Comparison of ENCODE assay signal across 8 cellular contexts in the genomic region with DNA sequence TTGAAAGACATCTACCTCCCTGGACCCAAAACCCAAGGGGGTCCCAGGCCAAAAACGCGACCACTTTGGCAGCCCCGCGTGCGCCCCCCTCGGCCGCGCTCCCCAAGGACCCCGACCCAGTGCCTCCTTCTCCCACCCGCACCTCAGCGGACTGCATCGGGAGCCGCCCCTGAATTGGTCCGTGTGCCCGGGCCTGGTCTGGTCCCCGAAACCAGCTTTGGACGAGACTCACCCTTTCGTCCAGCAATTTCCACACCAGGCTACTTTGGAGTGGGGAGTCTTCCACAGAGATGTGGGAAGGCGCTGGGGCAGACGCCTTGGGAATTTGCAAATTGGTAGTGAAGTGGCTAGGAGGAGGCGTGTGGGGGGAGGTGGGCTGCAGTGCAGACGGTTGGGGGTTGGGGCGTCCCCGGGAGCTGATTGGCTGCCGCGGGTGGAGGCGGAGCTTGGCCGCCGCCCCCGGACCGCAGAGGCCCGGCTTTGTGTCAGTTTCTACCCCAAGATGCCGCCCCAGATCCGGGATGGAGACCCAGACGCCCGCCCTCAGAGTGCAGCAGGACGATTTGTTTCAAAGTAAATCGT. TPM values are rescaled to one million over a fixed set of nuclear protein-coding genes. Genes with fewer than 3 reads are reported as not detected.
DNase-seq lines count a peak whose midpoint lies in the region; ATAC-seq and TF ChIP-seq lines count a peak whose summit lies in the region.

No MANE protein-coding gene starts in this region.

- H3K9me3 Mint-ChIP-seq in activated naive CD8-positive, alpha-beta T cell treated with anti-CD3 and anti-CD28 coated beads for 36 hours: peaks cover 7% of the 10 kb centered on the region

- H3K36me3 Mint-ChIP-seq in activated naive CD8-positive, alpha-beta T cell treated with anti-CD3 and anti-CD28 coated beads for 36 hours: peaks cover 19% of the 10 kb centered on the region

- no peaks in the 10 kb centered on the region for H3K36me3 ChIP-seq in heart left ventricle

- peaks cover 0 to 25% (median 11%) of the 10 kb centered on the region in 12 donors for H3K4me1 ChIP-seq in heart left ventricle

- H3K27me3 ChIP-seq in heart left ventricle: peaks cover 0 to 15% (median 0%) of the 10 kb centered on the region in 9 donors

- peaks cover 23% of the 10 kb centered on the region for H3K4me1 Mint-ChIP-seq in activated naive CD8-positive, alpha-beta T cell treated with anti-CD3 and anti-CD28 coated beads for 36 hours

- peak overlapping the region; percentile 57 for H3K4me3 Mint-ChIP-seq in activated naive CD8-positive, alpha-beta T cell treated with anti-CD3 and anti-CD28 coated beads for 36 hours

- ATAC-seq in GM21367 (IDR thresholded peaks at IDR 0.05; ENCODE audit: unreplicated experiment) (peak; percentile 88), HG03520 (IDR thresholded peaks at IDR 0.05; ENCODE audit: unreplicated experiment) (peak; percentile 57), heart left ventricle (peak in 1 of 4 donors; percentile 30)
- no peak for ATAC-seq in activated CD4-positive, CD25-positive, alpha-beta regulatory T cell treated with anti-CD3 and anti-CD28 coated beads, Interleukin-2, amount 50 U/mL, for 24 hours

- H3K9me3 ChIP-seq in heart left ventricle: peaks cover 0 to 19% (median 0%) of the 10 kb centered on the region in 12 donors

- peak overlapping the region in 10 of 12 donors; percentile 11 to 54 (median 41) for H3K4me3 ChIP-seq in heart left ventricle

- intact Hi-C loops in heart left ventricle (cut with DNase I) (loop anchor here in 1 of 10 donors (10.0 kb wide), 1 partner anchor 120 kb away; a partner anchor contains a TSS), posterior cingulate gyrus (cut with DNase I) (loop anchor here (2.0 kb wide), 1 partner anchor 16 kb away; no protein-coding TSS in a partner anchor)

- 13 to 30% (median 21%) methylated on average over 22 to 38 of the region's 38 CpGs for WGBS in heart left ventricle, 4 donors

- H3K27ac Mint-ChIP-seq in activated naive CD8-positive, alpha-beta T cell treated with anti-CD3 and anti-CD28 coated beads for 36 hours: no peak overlapping the region

- no peak for TF ChIP-seq POLR2A in heart left ventricle (IDR thresholded peaks at IDR 0.05)

- H3K27ac ChIP-seq in heart left ventricle: peak overlapping the region in 3 of 12 donors; percentile 1 to 63 (median 35)

- peaks cover 68% of the 10 kb centered on the region for H3K27me3 Mint-ChIP-seq in activated naive CD8-positive, alpha-beta T cell treated with anti-CD3 and anti-CD28 coated beads for 36 hours

- peak; percentile 77 for DNase-seq in ELR (ENCODE audit: low read depth)
- peak; percentile 53 for DNase-seq in activated naive CD8-positive, alpha-beta T cell treated with anti-CD3 and anti-CD28 coated beads for 36 hours
- peak in 3 of 5 donors; percentile 35 to 56 (median 45) for DNase-seq in heart left ventricle
- DNase-seq in posterior cingulate gyrus: peak; percentile 83 to 99 (median 90)
- no peak for DNase-seq in HPDE6-E6E7 (ENCODE audit: extremely low spot score)

- no peak for TF ChIP-seq CTCF in heart left ventricle (IDR thresholded peaks at IDR 0.05)

RNA-seq across cellular contexts. Expression of a gene that starts 16.9 kb away (rescaled TPM):
- 1 to 10 TPM; 8.6 to 9.0 TPM for total RNA-seq in activated naive CD8-positive, alpha-beta T cell treated with anti-CD3 and anti-CD28 coated beads for 36 hours
- total RNA-seq in heart left ventricle: 10 to 100 TPM; 31.4 to 71.1 (median 58.0) TPM
- polyA plus RNA-seq in heart left ventricle: 10 to 100 TPM; 16.9 to 17.6 TPM

RNA-seq across cellular contexts. Expression of a gene that starts 50.0 kb away (rescaled TPM):
- total RNA-seq in activated naive CD8-positive, alpha-beta T cell treated with anti-CD3 and anti-CD28 coated beads for 36 hours: not detected
- total RNA-seq in heart left ventricle: not detected
- polyA plus RNA-seq in heart left ventricle: not detected

Comparison
In these comparisons a context has a peak if more than half of its experiments do, and no peak if none do; other contexts are left out.
1. ATAC-seq: peak in GM21367 (single experiment) and HG03520 (single experiment); none in activated CD4-positive, CD25-positive, alpha-beta regulatory T cell treated with anti-CD3 and anti-CD28 coated beads, Interleukin-2, amount 50 U/mL, for 24 hours (0 of 2).